ENCODE assay signal across 1 cellular context in genomic region chr2:20674974-20675679, GRCh38.
TF ChIP-seq lines count a peak whose summit lies in the region.

No MANE protein-coding gene starts in this region.

TF ChIP-seq in WTC11, 78 proteins besides CTCF, POLR2A, EP300 and RAD21 (continued from another document):
- TF ChIP-seq, protein P1, sequence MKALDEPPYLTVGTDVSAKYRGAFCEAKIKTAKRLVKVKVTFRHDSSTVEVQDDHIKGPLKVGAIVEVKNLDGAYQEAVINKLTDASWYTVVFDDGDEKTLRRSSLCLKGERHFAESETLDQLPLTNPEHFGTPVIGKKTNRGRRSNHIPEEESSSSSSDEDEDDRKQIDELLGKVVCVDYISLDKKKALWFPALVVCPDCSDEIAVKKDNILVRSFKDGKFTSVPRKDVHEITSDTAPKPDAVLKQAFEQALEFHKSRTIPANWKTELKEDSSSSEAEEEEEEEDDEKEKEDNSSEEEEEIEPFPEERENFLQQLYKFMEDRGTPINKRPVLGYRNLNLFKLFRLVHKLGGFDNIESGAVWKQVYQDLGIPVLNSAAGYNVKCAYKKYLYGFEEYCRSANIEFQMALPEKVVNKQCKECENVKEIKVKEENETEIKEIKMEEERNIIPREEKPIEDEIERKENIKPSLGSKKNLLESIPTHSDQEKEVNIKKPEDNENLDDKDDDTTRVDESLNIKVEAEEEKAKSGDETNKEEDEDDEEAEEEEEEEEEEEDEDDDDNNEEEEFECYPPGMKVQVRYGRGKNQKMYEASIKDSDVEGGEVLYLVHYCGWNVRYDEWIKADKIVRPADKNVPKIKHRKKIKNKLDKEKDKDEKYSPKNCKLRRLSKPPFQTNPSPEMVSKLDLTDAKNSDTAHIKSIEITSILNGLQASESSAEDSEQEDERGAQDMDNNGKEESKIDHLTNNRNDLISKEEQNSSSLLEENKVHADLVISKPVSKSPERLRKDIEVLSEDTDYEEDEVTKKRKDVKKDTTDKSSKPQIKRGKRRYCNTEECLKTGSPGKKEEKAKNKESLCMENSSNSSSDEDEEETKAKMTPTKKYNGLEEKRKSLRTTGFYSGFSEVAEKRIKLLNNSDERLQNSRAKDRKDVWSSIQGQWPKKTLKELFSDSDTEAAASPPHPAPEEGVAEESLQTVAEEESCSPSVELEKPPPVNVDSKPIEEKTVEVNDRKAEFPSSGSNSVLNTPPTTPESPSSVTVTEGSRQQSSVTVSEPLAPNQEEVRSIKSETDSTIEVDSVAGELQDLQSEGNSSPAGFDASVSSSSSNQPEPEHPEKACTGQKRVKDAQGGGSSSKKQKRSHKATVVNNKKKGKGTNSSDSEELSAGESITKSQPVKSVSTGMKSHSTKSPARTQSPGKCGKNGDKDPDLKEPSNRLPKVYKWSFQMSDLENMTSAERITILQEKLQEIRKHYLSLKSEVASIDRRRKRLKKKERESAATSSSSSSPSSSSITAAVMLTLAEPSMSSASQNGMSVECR (CRISPR knock-in tag; IDR thresholded peaks at IDR 0.05; ENCODE audit: borderline replicate concordance) = no peak
- no peak for TF ChIP-seq EMX1 (CRISPR knock-in tag; IDR thresholded peaks at IDR 0.05)
- no peak for TF ChIP-seq SMAD4 (CRISPR knock-in tag; IDR thresholded peaks at IDR 0.05)
- no peak for TF ChIP-seq ZNF232 (CRISPR knock-in tag; IDR thresholded peaks at IDR 0.05)
- no peak for TF ChIP-seq KAT7 (CRISPR knock-in tag; IDR thresholded peaks at IDR 0.05; ENCODE audit: borderline replicate concordance)
- no peak for TF ChIP-seq ATF1 (CRISPR knock-in tag; IDR thresholded peaks at IDR 0.05)
- no peak for TF ChIP-seq GTF2I (CRISPR knock-in tag; conservative IDR thresholded peaks at IDR 0.05)
- TF ChIP-seq, protein P2, sequence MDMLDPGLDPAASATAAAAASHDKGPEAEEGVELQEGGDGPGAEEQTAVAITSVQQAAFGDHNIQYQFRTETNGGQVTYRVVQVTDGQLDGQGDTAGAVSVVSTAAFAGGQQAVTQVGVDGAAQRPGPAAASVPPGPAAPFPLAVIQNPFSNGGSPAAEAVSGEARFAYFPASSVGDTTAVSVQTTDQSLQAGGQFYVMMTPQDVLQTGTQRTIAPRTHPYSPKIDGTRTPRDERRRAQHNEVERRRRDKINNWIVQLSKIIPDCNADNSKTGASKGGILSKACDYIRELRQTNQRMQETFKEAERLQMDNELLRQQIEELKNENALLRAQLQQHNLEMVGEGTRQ (CRISPR knock-in tag; IDR thresholded peaks at IDR 0.05) = no peak
- no peak for TF ChIP-seq ZNF138 (CRISPR knock-in tag; conservative IDR thresholded peaks at IDR 0.05)
- TF ChIP-seq SP1 (CRISPR knock-in tag; conservative IDR thresholded peaks at IDR 0.05) = no peak
- TF ChIP-seq MYBL2 (CRISPR knock-in tag; IDR thresholded peaks at IDR 0.05) = no peak
- TF ChIP-seq, protein P3, sequence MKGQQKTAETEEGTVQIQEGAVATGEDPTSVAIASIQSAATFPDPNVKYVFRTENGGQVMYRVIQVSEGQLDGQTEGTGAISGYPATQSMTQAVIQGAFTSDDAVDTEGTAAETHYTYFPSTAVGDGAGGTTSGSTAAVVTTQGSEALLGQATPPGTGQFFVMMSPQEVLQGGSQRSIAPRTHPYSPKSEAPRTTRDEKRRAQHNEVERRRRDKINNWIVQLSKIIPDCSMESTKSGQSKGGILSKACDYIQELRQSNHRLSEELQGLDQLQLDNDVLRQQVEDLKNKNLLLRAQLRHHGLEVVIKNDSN (CRISPR knock-in tag; IDR thresholded peaks at IDR 0.05) = no peak
- TF ChIP-seq E2F1 (CRISPR knock-in tag; IDR thresholded peaks at IDR 0.05) = no peak
TF ChIP-seq in WTC11: peak in this region for 0.
